In the genomic region with DNA sequence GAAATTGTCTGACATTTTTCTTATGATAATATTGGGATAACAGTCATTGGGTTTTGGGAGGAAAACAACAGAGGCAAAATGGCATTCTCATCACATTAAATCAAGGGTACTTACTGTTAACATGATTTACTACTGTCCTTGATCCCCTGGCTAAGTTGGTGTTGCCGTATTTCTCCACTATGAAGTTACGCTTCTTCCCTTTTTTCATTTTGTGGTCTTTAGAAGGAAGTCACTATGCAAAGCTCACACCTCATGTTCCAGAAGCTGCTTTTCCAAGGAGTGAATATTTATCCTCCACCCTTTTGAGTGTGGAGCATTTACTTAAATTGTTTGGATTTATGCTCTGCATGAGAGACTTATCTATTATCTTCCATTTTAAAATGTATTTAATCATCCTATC, we compare ENCODE assay signal across 15 cellular contexts.
DNase-seq lines count a peak whose midpoint lies in the region; ATAC-seq, FAIRE-seq and TF ChIP-seq lines count a peak whose summit lies in the region.
"Had no signal": no experiment of that assay in that cellular context is flagged by ENCODE, and none has a peak within 500 bp of the region (broad histone marks: within the 10 kb centered on the region; RNA-seq: fewer than 3 reads in every experiment).

No MANE protein-coding gene starts in this region.

- 98% methylated on average over 2 of the region's 2 CpGs for WGBS in HepG2 (ENCODE audit: low lambda C conversion rate)

- peaks cover 28% of the 10 kb centered on the region for H3K4me1 ChIP-seq in HepG2 (ENCODE audit: insufficient read depth, low read length)

- H3K27me3 ChIP-seq in HepG2 (ENCODE audit: control insufficient read depth in 1 of 2, insufficient read depth in 2 of 2, low read length in 2 of 2), result no peaks in the 10 kb centered on the region
- H3K27me3 ChIP-seq: BLaER1 treated with 17β-estradiol and CSF1 and Interleukin-3, amounts not matched to agents 10 nM and 100 nM had no signal

- H4K20me1 ChIP-seq in HepG2 (ENCODE audit: insufficient read depth, low read length), result no peaks in the 10 kb centered on the region

- CTCF ChIA-PET in RWPE1 (lab: Yijun Ruan, JAX) (no interaction called here), HepG2 (lab: Yijun Ruan, JAX; ENCODE audit: low intra/inter-chr PET ratio, low total read pairs) (no interaction called here)

- H3K79me2 ChIP-seq in HepG2 (ENCODE audit: insufficient read depth, low read length), result no peaks in the 10 kb centered on the region

- no peak overlapping the region for H3K9ac ChIP-seq in HepG2 (ENCODE audit: insufficient read depth, low read depth, low read length)
- H3K9ac ChIP-seq: BLaER1 treated with 17β-estradiol and CSF1 and Interleukin-3, amounts not matched to agents 10 nM and 100 nM had no signal

- no peaks in the 10 kb centered on the region for H3K36me3 ChIP-seq in HepG2 (replicated peaks in 1 of 2; ENCODE audit: control insufficient read depth in 1 of 2, insufficient read depth in 2 of 2, low read length in 2 of 2)

- H3K9me3 ChIP-seq in HepG2 (ENCODE audit: low read length), result no peaks in the 10 kb centered on the region

- FAIRE-seq in HepG2 (lab: Jason Lieb, UNC), result no peak

- H3K4me2 ChIP-seq in HepG2 (ENCODE audit: low read depth, low read length), result no peak overlapping the region

- TF ChIP-seq CTCF in NB4 (IDR thresholded peaks at IDR 0.05; ENCODE audit: low read depth, low read length) (no peak), RWPE1 (conservative IDR thresholded peaks at IDR 0.05; ENCODE audit: low read depth) (no peak), HepG2 (CRISPR knock-in tag; IDR thresholded peaks at IDR 0.05) (no peak)

- TF ChIP-seq RAD21 in HepG2 (CRISPR knock-in tag; IDR thresholded peaks at IDR 0.05), result no peak

- intact Hi-C loops in HepG2 (cut with micrococcal nuclease; ENCODE audit: unreplicated experiment), result no loop called here

- TF ChIP-seq EP300 in HepG2 (IDR thresholded peaks at IDR 0.05; ENCODE audit: low read depth in 2 of 2, low read length in 2 of 2) (no peak), HepG2 (CRISPR knock-in tag; IDR thresholded peaks at IDR 0.05; ENCODE audit: borderline replicate concordance) (no peak)

- no peak overlapping the region for H2AFZ ChIP-seq in HepG2 (ENCODE audit: low read length)

- POLR2A ChIA-PET in RWPE1 (lab: Yijun Ruan, JAX; ENCODE audit: low non-redundant PET) (no interaction called here), HepG2 (lab: Yijun Ruan, JAX) (no interaction called here)

- BruUV-seq in HepG2 (replicated peaks; lab: Mats Ljungman, UMichigan), result no TSS peak

- TF ChIP-seq POLR2A in NB4 (IDR thresholded peaks at IDR 0.05; ENCODE audit: extremely low read depth, insufficient read length), result no peak
- TF ChIP-seq POLR2A in HepG2 (IDR thresholded peaks at IDR 0.05; ENCODE audit: insufficient read depth in 1 of 2, low read depth in 2 of 2, low read length in 2 of 2), result no peak

- DNase-seq in NCI-H748 (lab: John Stamatoyannopoulos, UW; ENCODE audit: unreplicated experiment), result peak; percentile 16
- DNase-seq in NCI-H748 treated with DMSO at 0.1 percent for 48 hours (lab: John Stamatoyannopoulos, UW), result no peak
- peak; percentile 44 for DNase-seq in NB4 (ENCODE audit: low read depth)
- peak; percentile 71 for DNase-seq in SKM-1 treated with dmso at 0.1 percent for 144 hours (lab: John Stamatoyannopoulos, UW; ENCODE audit: unreplicated experiment)
- DNase-seq in RWPE1 (ENCODE audit: low spot score), result no peak
- no peak for DNase-seq in NCI-H146 (lab: John Stamatoyannopoulos, UW)
- DNase-seq in DMS79 treated with DMSO at 0.1 percent for 48 hours (lab: John Stamatoyannopoulos, UW), result no peak
- DNase-seq in HepG2 (ENCODE audit: low spot score), result no peak
- DNase-seq: DMS 273 treated with DMSO at 0.1 percent for 48 hours, H9, NCI-H1092, NCI-H1694 treated with DMSO at 0.1 percent for 48 hours, Right ventricle myocardium superior had no signal

- H3K4me3 ChIP-seq in NB4 (ENCODE audit: low read depth, low read length) (no peak overlapping the region), HepG2 (replicated peaks in 1 of 3; ENCODE audit: insufficient read depth in 1 of 3, low read depth in 2 of 3, low read length in 3 of 3) (no peak overlapping the region)
- H3K4me3 ChIP-seq: BLaER1 treated with 17β-estradiol and CSF1 and Interleukin-3, amounts not matched to agents 10 nM and 100 nM had no signal

- ATAC-seq in HepG2, result no peak

- in situ Hi-C loops in HepG2 (cut with HindIII; ENCODE audit: extremely low pct_ligation_motif_present, low pct_unique_long_range_greater_than_20kb), result no loop called here

- H3K27ac ChIP-seq in RWPE1, result no peak overlapping the region
- H3K27ac ChIP-seq in HepG2 (ENCODE audit: extremely low read length, insufficient read depth, low read length), result no peak overlapping the region
- H3K27ac ChIP-seq: 22Rv1; BLaER1 treated with 17β-estradiol and CSF1 and Interleukin-3, amounts not matched to agents 10 nM and 100 nM had no signal

TF ChIP-seq in HepG2, 621 proteins besides CTCF, POLR2A, EP300 and RAD21 (continues in another document):
- TF ChIP-seq, protein P1, sequence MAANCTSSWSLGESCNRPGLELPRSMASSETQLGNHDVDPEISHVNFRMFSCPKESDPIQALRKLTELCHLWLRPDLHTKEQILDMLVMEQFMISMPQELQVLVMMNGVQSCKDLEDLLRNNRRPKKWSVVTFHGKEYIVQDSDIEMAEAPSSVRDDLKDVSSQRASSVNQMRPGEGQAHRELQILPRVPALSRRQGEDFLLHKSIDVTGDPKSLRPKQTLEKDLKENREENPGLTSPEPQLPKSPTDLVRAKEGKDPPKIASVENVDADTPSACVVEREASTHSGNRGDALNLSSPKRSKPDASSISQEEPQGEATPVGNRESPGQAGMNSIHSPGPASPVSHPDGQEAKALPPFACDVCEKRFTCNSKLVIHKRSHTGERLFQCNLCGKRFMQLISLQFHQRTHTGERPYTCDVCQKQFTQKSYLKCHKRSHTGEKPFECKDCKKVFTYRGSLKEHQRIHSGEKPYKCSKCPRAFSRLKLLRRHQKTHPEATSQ (CRISPR knock-in tag; IDR thresholded peaks at IDR 0.05; ENCODE audit: borderline replicate concordance), result no peak
- TF ChIP-seq ZBTB21 (CRISPR knock-in tag; IDR thresholded peaks at IDR 0.05), result no peak
- TF ChIP-seq CC2D1A (CRISPR knock-in tag; IDR thresholded peaks at IDR 0.05), result no peak
- no peak for TF ChIP-seq ZC3H13 (CRISPR knock-in tag; IDR thresholded peaks at IDR 0.05)
- no peak for TF ChIP-seq ZNF281 (CRISPR knock-in tag; IDR thresholded peaks at IDR 0.05; ENCODE audit: borderline replicate concordance)
- TF ChIP-seq IKZF5 (CRISPR knock-in tag; IDR thresholded peaks at IDR 0.05), result no peak
- no peak for TF ChIP-seq ZNF598 (CRISPR knock-in tag; IDR thresholded peaks at IDR 0.05; ENCODE audit: borderline replicate concordance)
- no peak for TF ChIP-seq PTBP1 (IDR thresholded peaks at IDR 0.05; ENCODE audit: low read depth, low read length, poor library complexity, severe bottlenecking)
- no peak for TF ChIP-seq CBX5 (CRISPR knock-in tag; IDR thresholded peaks at IDR 0.05; ENCODE audit: borderline replicate concordance)
- no peak for TF ChIP-seq ZNF605 (CRISPR knock-in tag; IDR thresholded peaks at IDR 0.05)
- no peak for TF ChIP-seq HNRNPK (IDR thresholded peaks at IDR 0.05; ENCODE audit: low read depth, low read length, poor library complexity, severe bottlenecking)
- no peak for TF ChIP-seq GRHL1 (CRISPR knock-in tag; conservative IDR thresholded peaks at IDR 0.05)
- no peak for TF ChIP-seq TCF12 (IDR thresholded peaks at IDR 0.05)
- TF ChIP-seq TCF12 (CRISPR knock-in tag; IDR thresholded peaks at IDR 0.05), result no peak

Comparison
In these comparisons a context has a peak if more than half of its experiments do, and no peak if none do; other contexts are left out.
1. DNase-seq: peak in NCI-H748 (single experiment), NB4 (single experiment) and SKM-1 treated with dmso at 0.1 percent for 144 hours (single experiment); none in NCI-H748 treated with DMSO at 0.1 percent for 48 hours (single experiment), RWPE1 (single experiment), NCI-H146 (single experiment), DMS79 treated with DMSO at 0.1 percent for 48 hours (single experiment) and HepG2 (single experiment).